8 cellular contexts compared by ENCODE assay signal in genomic region chr11:57406337-57406904, GRCh38.
DNase-seq lines count a peak whose midpoint lies in the region; ATAC-seq, FAIRE-seq and TF ChIP-seq lines count a peak whose summit lies in the region.

No MANE protein-coding gene starts in this region.

- H3K9me3 Mint-ChIP-seq in stimulated activated naive CD8-positive, alpha-beta T cell treated with anti-CD3 and anti-CD28 coated beads, Interleukin-15, Interleukin-2, amounts not matched to agents 100 ng/mL and 50 ng/mL, for 24 hours, result no peaks in the 10 kb centered on the region

- H3K27me3 Mint-ChIP-seq in stimulated activated naive CD8-positive, alpha-beta T cell treated with anti-CD3 and anti-CD28 coated beads, Interleukin-15, Interleukin-2, amounts not matched to agents 100 ng/mL and 50 ng/mL, for 24 hours, result no peaks in the 10 kb centered on the region

- peaks cover 84% of the 10 kb centered on the region for H3K36me3 Mint-ChIP-seq in stimulated activated naive CD8-positive, alpha-beta T cell treated with anti-CD3 and anti-CD28 coated beads, Interleukin-15, Interleukin-2, amounts not matched to agents 100 ng/mL and 50 ng/mL, for 24 hours (ENCODE audit: low read depth)

- H3K4me3 ChIP-seq in fibroblast of pulmonary artery (replicated peaks; ENCODE audit: low read depth, low read length), result no peak overlapping the region

- no peak for FAIRE-seq in D721Med (lab: Jason Lieb, UNC)

- TF ChIP-seq CTCF in fibroblast of pulmonary artery (IDR thresholded peaks at IDR 0.05; ENCODE audit: low read length, missing control alignments) (no peak), D721Med (IDR thresholded peaks at IDR 0.05; ENCODE audit: insufficient read depth, missing control alignments) (no peak)

- H3K4me1 Mint-ChIP-seq in stimulated activated naive CD8-positive, alpha-beta T cell treated with anti-CD3 and anti-CD28 coated beads, Interleukin-15, Interleukin-2, amounts not matched to agents 100 ng/mL and 50 ng/mL, for 24 hours (ENCODE audit: low read depth), result peaks cover 71% of the 10 kb centered on the region

- H3K4me3 Mint-ChIP-seq in stimulated activated naive CD8-positive, alpha-beta T cell treated with anti-CD3 and anti-CD28 coated beads, Interleukin-15, Interleukin-2, amounts not matched to agents 100 ng/mL and 50 ng/mL, for 24 hours, result peak overlapping the region; percentile 43

- H3K27ac Mint-ChIP-seq in stimulated activated naive CD8-positive, alpha-beta T cell treated with anti-CD3 and anti-CD28 coated beads, Interleukin-15, Interleukin-2, amounts not matched to agents 100 ng/mL and 50 ng/mL, for 24 hours, result peak overlapping the region; percentile 90

- peak; percentile 88 for ATAC-seq in GM18870 (IDR thresholded peaks at IDR 0.05; ENCODE audit: unreplicated experiment)
- peak; percentile 90 for ATAC-seq in HG02798 (IDR thresholded peaks at IDR 0.05; ENCODE audit: poor library complexity, unreplicated experiment)

- peak; percentile 24 for DNase-seq in SKM-1 (lab: John Stamatoyannopoulos, UW; ENCODE audit: unreplicated experiment)
- peak; percentile 29 for DNase-seq in fibroblast of pulmonary artery (ENCODE audit: low read depth)
- DNase-seq in effector CD4-positive, alpha-beta T cell, result no peak
- DNase-seq in NCI-H1694 (lab: John Stamatoyannopoulos, UW), result no peak
- no peak for DNase-seq in D721Med (ENCODE audit: insufficient read length, low spot score)

Comparison
In these comparisons a context has a peak if more than half of its experiments do, and no peak if none do; other contexts are left out.
1. DNase-seq: peak in SKM-1 (single experiment) and fibroblast of pulmonary artery (single experiment); none in effector CD4-positive, alpha-beta T cell (single experiment), NCI-H1694 (single experiment) and D721Med (single experiment).